In the genomic region with DNA sequence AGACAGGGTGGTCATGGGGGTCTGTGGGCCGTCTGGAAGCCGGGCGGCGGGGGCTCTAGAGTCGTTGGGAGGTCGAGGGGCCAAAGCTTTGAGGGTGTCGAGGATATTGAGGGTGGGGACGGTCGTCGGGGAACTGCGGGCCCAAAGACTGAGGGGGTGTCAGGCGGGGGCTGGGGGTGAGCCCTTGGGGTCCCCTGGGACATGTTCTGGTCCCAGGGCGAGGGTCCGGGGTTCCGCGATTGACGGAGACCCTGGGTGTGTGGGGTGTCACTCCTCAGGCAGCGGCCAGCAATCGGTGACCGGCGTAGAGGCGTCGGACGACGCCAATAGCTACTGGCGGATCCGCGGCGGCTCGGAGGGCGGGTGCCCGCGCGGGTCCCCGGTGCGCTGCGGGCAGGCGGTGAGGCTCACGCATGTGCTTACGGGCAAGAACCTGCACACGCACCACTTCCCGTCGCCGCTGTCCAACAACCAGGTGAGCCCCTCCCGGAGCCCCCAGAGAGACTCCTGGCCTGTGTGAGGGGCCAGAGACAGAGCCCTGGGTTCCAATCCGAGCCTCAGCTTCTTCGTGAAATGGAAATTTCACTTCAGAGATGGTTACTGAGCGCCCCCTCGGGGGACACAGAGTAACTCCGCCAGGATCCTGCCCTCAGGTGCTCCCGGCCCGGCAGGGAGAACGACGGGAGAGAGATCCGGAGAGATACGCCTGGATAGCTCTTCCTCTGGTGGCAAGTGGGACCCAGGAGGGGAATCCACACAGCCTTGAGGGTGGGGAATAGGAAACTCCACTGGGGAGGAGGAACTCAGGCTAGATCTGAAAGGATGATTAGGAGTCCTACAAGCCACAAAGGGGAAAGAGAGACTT, we compare ENCODE assay signal across 8 cellular contexts. TPM values are rescaled to one million over a fixed set of nuclear protein-coding genes. Genes with fewer than 3 reads are reported as not detected.
DNase-seq lines count a peak whose midpoint lies in the region; ATAC-seq and TF ChIP-seq lines count a peak whose summit lies in the region.

No MANE protein-coding gene starts in this region.

- peak overlapping the region; percentile 86 for H3K4me3 ChIP-seq in CD8-positive, alpha-beta memory T cell (ENCODE audit: low read length)
- H3K4me3 ChIP-seq in HEK293 (ENCODE audit: low read depth, low read length): peak overlapping the region; percentile 73
- H3K4me3 ChIP-seq in NT2/D1 (ENCODE audit: insufficient read length, low read depth): peak overlapping the region; percentile 84
- H3K4me3 ChIP-seq in fibroblast of lung (replicated peaks in 1 of 4; ENCODE audit: control extremely low read depth in 1 of 4, insufficient read depth in 1 of 4, low read depth in 3 of 4, low read length in 4 of 4): peak overlapping the region; percentile 59 to 89 (median 70)
- H3K4me3 ChIP-seq in neural cell (ENCODE audit: low read length): peak overlapping the region; percentile 86
- peak overlapping the region; percentile 59 for H3K4me3 ChIP-seq in urinary bladder (ENCODE audit: low read depth, low read length)

- TF ChIP-seq CTCF in HEK293 (tag by site-specific recombination; IDR thresholded peaks at IDR 0.05) (peak; percentile 61), fibroblast of lung (conservative IDR thresholded peaks at IDR 0.05 in 1 of 2, IDR thresholded peaks at IDR 0.05 in 1 of 2; ENCODE audit: low read depth in 1 of 2, low read length in 2 of 2) (peak; percentile 57 to 58), neural cell (IDR thresholded peaks at IDR 0.05; ENCODE audit: poor library complexity, severe bottlenecking) (peak; percentile 71)

- no peaks in the 10 kb centered on the region for H3K27me3 Mint-ChIP-seq in CD8-positive, alpha-beta memory T cell
- peaks cover 3% of the 10 kb centered on the region for H3K27me3 Mint-ChIP-seq in activated T-cell treated with anti-CD3 and anti-CD28 coated beads, Interleukin-2, amount 50 U/mL, for 24 hours

- H3K27ac Mint-ChIP-seq in CD8-positive, alpha-beta memory T cell: peak overlapping the region; percentile 44 to 99 (median 90)
- peak overlapping the region; percentile 94 for H3K27ac Mint-ChIP-seq in activated T-cell treated with anti-CD3 and anti-CD28 coated beads, Interleukin-2, amount 50 U/mL, for 24 hours

- no peak for ATAC-seq in GM21515 (IDR thresholded peaks at IDR 0.05; ENCODE audit: unreplicated experiment)

- peak overlapping the region; percentile 77 to 91 (median 87) for H3K4me3 Mint-ChIP-seq in CD8-positive, alpha-beta memory T cell
- peak overlapping the region; percentile 88 for H3K4me3 Mint-ChIP-seq in activated T-cell treated with anti-CD3 and anti-CD28 coated beads, Interleukin-2, amount 50 U/mL, for 24 hours

- H3K4me2 ChIP-seq in fibroblast of lung (ENCODE audit: extremely low read depth, insufficient read depth, low read length) (peak overlapping the region; percentile 84), neural cell (ENCODE audit: low read length) (peak overlapping the region; percentile 89)

- CTCF ChIA-PET in CD8-positive, alpha-beta memory T cell (lab: Charles Lee): interaction anchor here (0.8 to 5.4 kb wide), 13 partner anchors 9 to 295 kb away, joined by 3 to 99 read pairs (median 6); partner anchors contain the start of genes CCDC116, PPIL2 and YDJC
- CTCF ChIA-PET in HEK293 (lab: Yijun Ruan, JAX): interaction anchor here (0.6 to 3.3 kb wide), 21 partner anchors 9 to 707 kb away, joined by 3 to 109 read pairs (median 4); partner anchors contain the start of genes CCDC116 and YDJC

- peaks cover 2 to 27% (median 7%) of the 10 kb centered on the region in 3 donors for H3K36me3 Mint-ChIP-seq in CD8-positive, alpha-beta memory T cell
- H3K36me3 Mint-ChIP-seq in activated T-cell treated with anti-CD3 and anti-CD28 coated beads, Interleukin-2, amount 50 U/mL, for 24 hours (ENCODE audit: low read depth): peaks cover 45% of the 10 kb centered on the region

- H3K27me3 ChIP-seq in CD8-positive, alpha-beta memory T cell (ENCODE audit: insufficient read depth, low read length, poor library complexity, severe bottlenecking): no peaks in the 10 kb centered on the region
- H3K27me3 ChIP-seq in NT2/D1 (ENCODE audit: insufficient read depth, insufficient read length) (no peaks in the 10 kb centered on the region), fibroblast of lung (ENCODE audit: control insufficient read depth, insufficient read depth, low read length) (no peaks in the 10 kb centered on the region), neural cell (ENCODE audit: insufficient read depth, low read depth, low read length) (no peaks in the 10 kb centered on the region)

- H3K4me1 ChIP-seq in CD8-positive, alpha-beta memory T cell (ENCODE audit: insufficient read depth, low read length): peaks cover 27% of the 10 kb centered on the region
- H3K4me1 ChIP-seq in HEK293 (ENCODE audit: control insufficient read depth, insufficient read depth, low read length) (no peaks in the 10 kb centered on the region), NT2/D1 (ENCODE audit: insufficient read depth, insufficient read length) (peaks cover 12% of the 10 kb centered on the region), fibroblast of lung (ENCODE audit: control insufficient read depth, extremely low read depth, insufficient read depth, low read length) (peaks cover 6% of the 10 kb centered on the region), urinary bladder (ENCODE audit: insufficient read depth) (no peaks in the 10 kb centered on the region)

- peak; percentile 41 to 72 (median 52) for DNase-seq in CD8-positive, alpha-beta memory T cell
- DNase-seq in NT2/D1 (ENCODE audit: low read depth, low spot score): no peak
- DNase-seq in activated T-cell treated with anti-CD3 and anti-CD28 coated beads, Interleukin-2, amount 50 U/mL, for 24 hours: peak; percentile 78
- peak; percentile 37 to 41 for DNase-seq in fibroblast of lung (ENCODE audit: low read depth in 2 of 2)

- peaks cover 5% of the 10 kb centered on the region for H3K79me2 ChIP-seq in fibroblast of lung (ENCODE audit: control insufficient read depth, insufficient read depth, low read length)
- no peaks in the 10 kb centered on the region for H3K79me2 ChIP-seq in neural cell (replicated peaks; ENCODE audit: insufficient read depth, low read length)

- H3K27ac ChIP-seq in CD8-positive, alpha-beta memory T cell (ENCODE audit: low read depth, low read length): peak overlapping the region; percentile 96
- H3K27ac ChIP-seq in HEK293 (ENCODE audit: extremely low read depth, low read depth, low read length) (peak overlapping the region; percentile 6; the same call in 1 of the 2 replicates), fibroblast of lung (ENCODE audit: insufficient read depth, low read length) (peak overlapping the region; percentile 80), neural cell (ENCODE audit: low read length) (no peak overlapping the region), urinary bladder (ENCODE audit: low read depth) (no peak overlapping the region)

- H3K9me3 Mint-ChIP-seq in CD8-positive, alpha-beta memory T cell: no peaks in the 10 kb centered on the region
- H3K9me3 Mint-ChIP-seq in activated T-cell treated with anti-CD3 and anti-CD28 coated beads, Interleukin-2, amount 50 U/mL, for 24 hours: no peaks in the 10 kb centered on the region

- H3K9ac ChIP-seq in NT2/D1 (ENCODE audit: insufficient read length, low read depth): peak overlapping the region; percentile 85
- H3K9ac ChIP-seq in fibroblast of lung (ENCODE audit: insufficient read depth, low read length): peak overlapping the region; percentile 86
- peak overlapping the region; percentile 64 for H3K9ac ChIP-seq in neural cell (ENCODE audit: low read length)

- TF ChIP-seq EP300 in neural cell (conservative IDR thresholded peaks at IDR 0.05; ENCODE audit: poor library complexity, severe bottlenecking): no peak

- POLR2A ChIA-PET in CD8-positive, alpha-beta memory T cell (lab: Charles Lee): interaction anchor here (0.5 to 6.0 kb wide), 6 partner anchors 9 to 93 kb away, joined by 4 to 76 read pairs (median 6); partner anchors contain the start of genes CCDC116, YDJC and YPEL1
- POLR2A ChIA-PET in HEK293 (lab: Yijun Ruan, JAX): interaction anchor here (0.5 to 3.0 kb wide), 11 partner anchors 9 to 783 kb away, joined by 3 to 50 read pairs (median 4); partner anchors contain the start of genes CCDC116 and YDJC

- H3K9me2 ChIP-seq in neural cell (ENCODE audit: insufficient read depth, low read length): no peaks in the 10 kb centered on the region

- no peaks in the 10 kb centered on the region for H3K9me3 ChIP-seq in CD8-positive, alpha-beta memory T cell (ENCODE audit: low read length)
- no peaks in the 10 kb centered on the region for H3K9me3 ChIP-seq in HEK293 (ENCODE audit: control insufficient read depth, insufficient read depth, low read depth, low read length)
- no peaks in the 10 kb centered on the region for H3K9me3 ChIP-seq in NT2/D1 (ENCODE audit: insufficient read depth, low read length)
- no peaks in the 10 kb centered on the region for H3K9me3 ChIP-seq in fibroblast of lung (ENCODE audit: control insufficient read depth, insufficient read depth, low read depth, low read length)
- no peaks in the 10 kb centered on the region for H3K9me3 ChIP-seq in neural cell (ENCODE audit: low read length)

- H3K4me1 Mint-ChIP-seq in CD8-positive, alpha-beta memory T cell: peaks cover 31 to 33% (median 31%) of the 10 kb centered on the region in 3 donors
- peaks cover 33% of the 10 kb centered on the region for H3K4me1 Mint-ChIP-seq in activated T-cell treated with anti-CD3 and anti-CD28 coated beads, Interleukin-2, amount 50 U/mL, for 24 hours (ENCODE audit: low read depth)

- peak overlapping the region; percentile 39 for H2AFZ ChIP-seq in fibroblast of lung (ENCODE audit: low read length)
- H2AFZ ChIP-seq in neural cell (ENCODE audit: low read depth, low read length): peak overlapping the region; percentile 88

- no peaks in the 10 kb centered on the region for H3F3A ChIP-seq in neural cell (ENCODE audit: insufficient read depth, low read length, poor library complexity, severe bottlenecking)

- no peaks in the 10 kb centered on the region for H4K20me1 ChIP-seq in fibroblast of lung (ENCODE audit: control insufficient read depth, extremely low read depth, insufficient read depth, low read length)
- no peaks in the 10 kb centered on the region for H4K20me1 ChIP-seq in neural cell (ENCODE audit: insufficient read depth)

- WGBS in urinary bladder: 1% methylated on average over 56 of the region's 56 CpGs

- H3K36me3 ChIP-seq in CD8-positive, alpha-beta memory T cell (ENCODE audit: insufficient read depth, low read length): peaks cover 15% of the 10 kb centered on the region
- peaks cover 0 to 29% of the 10 kb centered on the region in 2 experiments; a peak in 2 of 3 replicates for H3K36me3 ChIP-seq in HEK293 (ENCODE audit: control insufficient read depth in 2 of 2, insufficient read depth in 1 of 2, low read length in 2 of 2)
- peaks cover 17% of the 10 kb centered on the region for H3K36me3 ChIP-seq in NT2/D1 (ENCODE audit: insufficient read depth, insufficient read length, low read length)
- H3K36me3 ChIP-seq in fibroblast of lung (ENCODE audit: control insufficient read depth, insufficient read depth, low read length): peaks cover 9% of the 10 kb centered on the region
- no peaks in the 10 kb centered on the region for H3K36me3 ChIP-seq in neural cell (ENCODE audit: insufficient read depth, low read length)
- H3K36me3 ChIP-seq in urinary bladder (ENCODE audit: insufficient read depth): no peaks in the 10 kb centered on the region

- TF ChIP-seq RAD21 in neural cell (conservative IDR thresholded peaks at IDR 0.05): peak; percentile 66

RNA-seq across cellular contexts. Expression of gene SDF2L1, which starts 0.7 kb away (rescaled TPM):
- total RNA-seq in CD8-positive, alpha-beta memory T cell: 10 to 100 TPM; 71.5 to 74.7 TPM
- 99.6 TPM for polyA plus RNA-seq in CD8-positive, alpha-beta memory T cell
- total RNA-seq in fibroblast of lung (13.2 and 14.6 TPM in 2 replicates), urinary bladder (5.1 TPM)
- polyA plus RNA-seq in fibroblast of lung (12.0 and 17.2 TPM in 2 replicates), neural cell (11.0 and 11.6 TPM in 2 replicates), urinary bladder (58.0 TPM)
- 34.7 and 78.1 TPM in 2 replicates for polyA plus RNA-seq in fibroblast of lung (2012)
- polyA minus RNA-seq in fibroblast of lung (ENCODE audit: low replicate concordance) (20.7 and 22.4 TPM in 2 replicates), neural cell (5.2 and 6.3 TPM in 2 replicates)

RNA-seq across cellular contexts. Expression of gene CCDC116, which starts 10.3 kb away (rescaled TPM):
- under 1 TPM; 0.48 to 0.51 TPM for total RNA-seq in CD8-positive, alpha-beta memory T cell
- not detected for polyA plus RNA-seq in CD8-positive, alpha-beta memory T cell
- under 0.01 and 0.17 TPM in 2 replicates for total RNA-seq in fibroblast of lung
- 0.03 and 0.06 TPM in 2 replicates for polyA plus RNA-seq in fibroblast of lung
- 0.10 TPM in 1 of 2 replicates, not detected in the other for polyA plus RNA-seq in fibroblast of lung (2012)
- polyA minus RNA-seq in fibroblast of lung (ENCODE audit: low replicate concordance): not detected in 2 replicates
- 0.28 and 1.1 TPM in 2 replicates for polyA plus RNA-seq in neural cell
- polyA minus RNA-seq in neural cell: 0.49 and 0.81 TPM in 2 replicates
- total RNA-seq in urinary bladder: 0.53 TPM
- 0.37 TPM for polyA plus RNA-seq in urinary bladder

RNA-seq across cellular contexts. Expression of gene YDJC, which starts 13.0 kb away (rescaled TPM):
- 10 to 100 TPM; 75.2 to 79.0 TPM for total RNA-seq in CD8-positive, alpha-beta memory T cell
- polyA plus RNA-seq in CD8-positive, alpha-beta memory T cell: 61.1 TPM
- total RNA-seq in fibroblast of lung (7.4 and 10.4 TPM in 2 replicates), urinary bladder (3.7 TPM)
- polyA plus RNA-seq in fibroblast of lung (4.7 and 5.7 TPM in 2 replicates), neural cell (20.0 and 27.6 TPM in 2 replicates), urinary bladder (26.4 TPM)
- polyA plus RNA-seq in fibroblast of lung (2012): 10.6 and 16.0 TPM in 2 replicates
- polyA minus RNA-seq in fibroblast of lung (ENCODE audit: low replicate concordance) (8.0 and 13.5 TPM in 2 replicates), neural cell (10.9 and 11.2 TPM in 2 replicates)

RNA-seq across cellular contexts. Expression of gene PPIL2, which starts 23.0 kb away (rescaled TPM):
- total RNA-seq in CD8-positive, alpha-beta memory T cell: 10 to 100 TPM; 42.4 to 47.3 TPM
- polyA plus RNA-seq in CD8-positive, alpha-beta memory T cell: 38.7 TPM
- total RNA-seq in fibroblast of lung: 14.9 and 18.3 TPM in 2 replicates
- 25.5 and 35.3 TPM in 2 replicates for polyA plus RNA-seq in fibroblast of lung
- polyA plus RNA-seq in fibroblast of lung (2012): 27.8 and 34.0 TPM in 2 replicates
- 47.2 and 51.1 TPM in 2 replicates for polyA minus RNA-seq in fibroblast of lung (ENCODE audit: low replicate concordance)
- 43.0 and 47.3 TPM in 2 replicates for polyA plus RNA-seq in neural cell
- 40.7 and 50.0 TPM in 2 replicates for polyA minus RNA-seq in neural cell
- total RNA-seq in urinary bladder: 26.8 TPM
- polyA plus RNA-seq in urinary bladder: 26.3 TPM

Comparison
In these comparisons a context has a peak if more than half of its experiments do, and no peak if none do; other contexts are left out.
1. H3K27ac ChIP-seq: peak in CD8-positive, alpha-beta memory T cell (single experiment), HEK293 (single experiment) and fibroblast of lung (single experiment); none in neural cell (single experiment) and urinary bladder (single experiment).
2. Peak in every context shown above with its lines, with median percentiles within 50 percentile points of each other: H3K4me3 ChIP-seq, CTCF ChIP-seq and H3K9ac ChIP-seq.